8 cellular contexts compared by ENCODE assay signal in the genomic region with DNA sequence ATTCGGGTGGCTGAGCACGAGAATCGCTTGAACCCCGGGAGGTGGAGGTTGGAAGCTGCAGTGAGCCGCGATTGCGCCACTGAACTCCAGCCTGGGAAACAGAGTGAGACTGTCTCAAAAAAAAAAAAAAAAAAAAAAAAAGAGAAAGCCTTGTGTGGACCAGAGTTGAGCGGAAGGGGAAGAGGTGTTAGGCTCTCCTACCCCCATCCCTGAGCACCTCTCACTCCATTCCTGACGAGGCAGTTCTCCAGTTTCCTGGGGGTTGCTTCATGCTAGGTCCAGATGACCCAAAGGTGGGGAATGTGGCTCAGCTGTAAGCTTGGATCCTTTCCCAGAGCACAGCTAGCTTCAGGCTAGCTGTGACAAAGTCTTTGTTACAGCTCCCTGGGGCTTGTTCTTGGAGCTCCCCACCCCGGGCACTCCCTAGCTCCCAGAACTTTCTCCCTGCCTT. TPM values are rescaled to one million over a fixed set of nuclear protein-coding genes. Genes with fewer than 3 reads are reported as not detected.
DNase-seq lines count a peak whose midpoint lies in the region; ATAC-seq, FAIRE-seq and TF ChIP-seq lines count a peak whose summit lies in the region.

No MANE protein-coding gene starts in this region.

- DNase-seq in ELR (ENCODE audit: low read depth) (peak; percentile 95), NCI-H69 (lab: John Stamatoyannopoulos, UW) (peak; percentile 90), fibroblast of pulmonary artery (ENCODE audit: low read depth) (peak; percentile 95), pancreas (peak in 3 of 6 donors; percentile 49 to 68 (median 60)), putamen (ENCODE audit: low spot score) (no peak), coronary artery (ENCODE audit: low spot score) (no peak), NCI-H1436 treated with DMSO at 0.1 percent for 48 hours (lab: John Stamatoyannopoulos, UW) (no peak)
- DNase-seq in stimulated activated CD4-positive, alpha-beta T cell treated with anti-CD3 and anti-CD28 coated beads, Interleukin-2, amount 100 ng/mL, for 48 hours: no peak

- ATAC-seq in pancreas: peak; percentile 77 to 97 (median 91)

- no peak overlapping the region for H3K27ac ChIP-seq in pancreas
- H3K27ac ChIP-seq in coronary artery: no peak overlapping the region

- intact Hi-C loops in pancreas (cut with DNase I): no loop called here

- FAIRE-seq in pancreas (lab: Jason Lieb, UNC): no peak

- no peaks in the 10 kb centered on the region for H3K4me1 ChIP-seq in pancreas

- H3K9me3 ChIP-seq in pancreas: no peaks in the 10 kb centered on the region

- TF ChIP-seq CTCF in fibroblast of pulmonary artery (IDR thresholded peaks at IDR 0.05; ENCODE audit: low read length, missing control alignments) (no peak), pancreas (IDR thresholded peaks at IDR 0.05) (no peak), coronary artery (IDR thresholded peaks at IDR 0.05) (no peak)

- no peaks in the 10 kb centered on the region for H3K36me3 ChIP-seq in pancreas

- 20 to 29% methylated on average over 10 of the region's 10 CpGs for WGBS in pancreas, 2 donors

- no peak overlapping the region for H3K4me3 ChIP-seq in fibroblast of pulmonary artery (replicated peaks; ENCODE audit: low read depth, low read length)
- H3K4me3 ChIP-seq in pancreas: no peak overlapping the region
- H3K4me3 ChIP-seq in coronary artery: no peak overlapping the region

- no peaks in the 10 kb centered on the region for H3K27me3 ChIP-seq in pancreas

RNA-seq across cellular contexts. Expression of a gene that starts 8.8 kb away (rescaled TPM):
- 10 to 100 TPM in 4 of 6 donors, 1 to 10 TPM in 2; 7.7 to 13.9 (median 10.7) TPM for total RNA-seq in pancreas
- polyA plus RNA-seq in pancreas: 10 to 100 TPM; 12.2 to 16.2 TPM

RNA-seq across cellular contexts. Expression of a gene that starts 41.1 kb away (rescaled TPM):
- total RNA-seq in pancreas: 10 to 100 TPM in 1 of 6 donors, 1 to 10 TPM in 5; 4.2 to 11.0 (median 6.0) TPM
- 1 to 10 TPM; 3.0 to 5.0 TPM for polyA plus RNA-seq in pancreas

RNA-seq across cellular contexts. Expression of a gene that starts 46.9 kb away (rescaled TPM):
- total RNA-seq in pancreas: 10 to 100 TPM; 64.1 to 99.2 (median 84.9) TPM
- 10 to 100 TPM; 44.8 to 60.8 TPM for polyA plus RNA-seq in pancreas

Comparison
In these comparisons a context has a peak if more than half of its experiments do, and no peak if none do; other contexts are left out.
1. DNase-seq: peak in ELR (single experiment), NCI-H69 (single experiment) and fibroblast of pulmonary artery (single experiment); none in putamen (single experiment), coronary artery (single experiment), NCI-H1436 treated with DMSO at 0.1 percent for 48 hours (single experiment) and stimulated activated CD4-positive, alpha-beta T cell treated with anti-CD3 and anti-CD28 coated beads, Interleukin-2, amount 100 ng/mL, for 48 hours (0 of 2).